8 cellular contexts compared by ENCODE assay signal in the genomic region with DNA sequence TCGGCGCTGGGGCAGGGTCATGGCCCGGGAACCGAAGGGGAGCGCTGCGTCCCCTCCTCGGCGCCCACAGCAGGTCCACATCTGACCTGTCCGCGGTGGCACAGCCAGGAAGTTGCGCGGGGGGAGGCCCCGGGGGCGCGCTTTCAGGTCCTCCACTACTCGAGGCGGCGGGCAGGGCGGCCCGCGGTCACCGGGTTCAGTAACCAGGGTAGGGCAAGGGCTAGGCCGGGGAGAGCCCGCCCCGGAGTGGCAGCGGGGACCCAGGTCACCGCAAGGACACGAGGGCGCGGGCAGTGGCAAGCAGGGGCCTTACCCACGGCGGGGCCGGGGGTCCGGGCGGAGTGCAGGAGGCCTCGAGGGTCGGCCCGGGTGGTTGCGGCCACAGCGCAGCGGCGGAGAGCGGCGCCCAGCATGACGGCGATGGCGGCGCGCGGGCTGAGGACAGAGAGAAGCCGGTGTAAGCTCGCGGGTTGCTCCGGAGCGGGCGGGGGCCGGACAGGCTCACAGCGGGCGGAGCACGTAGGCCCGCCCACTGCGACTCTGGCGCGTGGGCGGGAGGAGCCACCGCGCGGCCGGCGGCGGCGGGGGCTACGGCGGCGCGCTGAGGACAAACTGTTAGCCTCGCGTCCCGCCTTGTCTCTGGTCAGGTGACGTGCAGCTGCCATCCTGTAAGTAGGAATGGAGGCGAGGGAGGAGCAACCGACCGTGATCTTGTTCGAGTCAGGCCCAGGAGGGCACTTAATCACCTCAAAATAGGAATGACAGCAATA. TPM values are rescaled to one million over a fixed set of nuclear protein-coding genes. Genes with fewer than 3 reads are reported as not detected.
DNase-seq lines count a peak whose midpoint lies in the region; ATAC-seq and TF ChIP-seq lines count a peak whose summit lies in the region.

Gene COX5A, minus strand, starts transcription at position 472 of the 770 bp plus-strand sequence. Its CDS starts 59 bp downstream, at position 413.

- no peak for TF ChIP-seq CTCF in colonic mucosa (IDR thresholded peaks at IDR 0.05)

- H3K9me3 ChIP-seq in BLaER1 (no peaks in the 10 kb centered on the region), colonic mucosa (no peaks in the 10 kb centered on the region)

- intact Hi-C loops in activated CD4-positive, alpha-beta T cell treated with anti-CD3 and anti-CD28 coated beads, Interleukin-2, amount 10 ng/mL, durations not matched to agents 24 days and 14 days (cut with micrococcal nuclease): loop anchor here (1.0 to 10.0 kb wide), 7 partner anchors 19 to 515 kb away; partner anchors contain the start of genes CLK3, FAM219B, MAN2C1 and RPP25
- intact Hi-C loops in colonic mucosa (cut with DNase I): loop anchor here (5.0 kb wide), 1 partner anchor 35 kb away; no protein-coding TSS in a partner anchor

- peaks cover 23% of the 10 kb centered on the region for H3K4me1 Mint-ChIP-seq in activated CD4-positive, alpha-beta T cell treated with anti-CD3 and anti-CD28 coated beads, Interleukin-2, amount 10 ng/mL, durations not matched to agents 24 days and 14 days

- peaks cover 44% of the 10 kb centered on the region for H4K20me1 ChIP-seq in BLaER1

- no peaks in the 10 kb centered on the region for H3K9me3 Mint-ChIP-seq in activated CD4-positive, alpha-beta T cell treated with anti-CD3 and anti-CD28 coated beads, Interleukin-2, amount 10 ng/mL, durations not matched to agents 24 days and 14 days

- DNase-seq in NCI-H524 treated with DMSO at 0.1 percent for 48 hours (lab: John Stamatoyannopoulos, UW) (peak; percentile 64), colonic mucosa (peak; percentile 93), left kidney (ENCODE audit: low read depth, low spot score) (peak; percentile 98)
- peak; percentile 97 for DNase-seq in activated CD4-positive, alpha-beta T cell treated with anti-CD3 and anti-CD28 coated beads, Interleukin-2, amount 10 ng/mL, durations not matched to agents 24 days and 14 days
- peak; percentile 93 for DNase-seq in stimulated activated CD4-positive, alpha-beta T cell treated with anti-CD3 and anti-CD28 coated beads, Interleukin-1b, Interleukin-23, amount 100 ng/mL, for 48 hours

- peaks cover 17% of the 10 kb centered on the region for H3K36me3 Mint-ChIP-seq in activated CD4-positive, alpha-beta T cell treated with anti-CD3 and anti-CD28 coated beads, Interleukin-2, amount 10 ng/mL, durations not matched to agents 24 days and 14 days (ENCODE audit: low read depth)

- H3K4me2 ChIP-seq in BLaER1: peak within 1 kb of the TSS; percentile 91

- H3K4me3 ChIP-seq in BLaER1 (peak within 1 kb of the TSS; percentile 97), colonic mucosa (peak within 1 kb of the TSS; percentile 72)

- peaks cover 14% of the 10 kb centered on the region; the same call in 1 of the 2 replicates for H3K36me3 ChIP-seq in BLaER1
- H3K36me3 ChIP-seq in colonic mucosa: no peaks in the 10 kb centered on the region

- H3K9ac ChIP-seq in BLaER1: peak within 1 kb of the TSS; percentile 97
- peak within 1 kb of the TSS; percentile 96 to 97 for H3K9ac ChIP-seq in colonic mucosa (ENCODE audit: low read depth in 2 of 2, low read length in 2 of 2)

- H3K27ac ChIP-seq in BLaER1 (peak within 1 kb of the TSS; percentile 96), colonic mucosa (peak within 1 kb of the TSS; percentile 94)

- H3K27me3 ChIP-seq in BLaER1 (no peaks in the 10 kb centered on the region), colonic mucosa (no peaks in the 10 kb centered on the region)

- H3K4me3 Mint-ChIP-seq in activated CD4-positive, alpha-beta T cell treated with anti-CD3 and anti-CD28 coated beads, Interleukin-2, amount 10 ng/mL, durations not matched to agents 24 days and 14 days: peak within 1 kb of the TSS; percentile 92

- H3K27me3 Mint-ChIP-seq in activated CD4-positive, alpha-beta T cell treated with anti-CD3 and anti-CD28 coated beads, Interleukin-2, amount 10 ng/mL, durations not matched to agents 24 days and 14 days: peaks cover under 1% of the 10 kb centered on the region

- peaks cover 35% of the 10 kb centered on the region for H3K4me1 ChIP-seq in BLaER1
- H3K4me1 ChIP-seq in colonic mucosa: peaks cover 12% of the 10 kb centered on the region

- peak within 1 kb of the TSS; percentile 88 for H3K27ac Mint-ChIP-seq in activated CD4-positive, alpha-beta T cell treated with anti-CD3 and anti-CD28 coated beads, Interleukin-2, amount 10 ng/mL, durations not matched to agents 24 days and 14 days

- ATAC-seq in GM19328 (IDR thresholded peaks at IDR 0.05; ENCODE audit: unreplicated experiment) (peak; percentile 94), HG03469 (IDR thresholded peaks at IDR 0.05; ENCODE audit: unreplicated experiment) (peak; percentile 61)

RNA-seq across cellular contexts. Expression of gene COX5A, which starts in this region (rescaled TPM):
- 314 and 317 TPM in 2 replicates for total RNA-seq in activated CD4-positive, alpha-beta T cell treated with anti-CD3 and anti-CD28 coated beads, Interleukin-2, amount 10 ng/mL, durations not matched to agents 24 days and 14 days
- total RNA-seq in colonic mucosa: 100 to 1,000 TPM; 563 to 623 TPM

Comparison
In these comparisons a context has a peak if more than half of its experiments do, and no peak if none do; other contexts are left out.
1. Peak in every context shown above with its lines: DNase-seq, ATAC-seq, H3K4me3 ChIP-seq and H3K27ac ChIP-seq.